ENCODE assay signal across 22 cellular contexts in the genomic region with DNA sequence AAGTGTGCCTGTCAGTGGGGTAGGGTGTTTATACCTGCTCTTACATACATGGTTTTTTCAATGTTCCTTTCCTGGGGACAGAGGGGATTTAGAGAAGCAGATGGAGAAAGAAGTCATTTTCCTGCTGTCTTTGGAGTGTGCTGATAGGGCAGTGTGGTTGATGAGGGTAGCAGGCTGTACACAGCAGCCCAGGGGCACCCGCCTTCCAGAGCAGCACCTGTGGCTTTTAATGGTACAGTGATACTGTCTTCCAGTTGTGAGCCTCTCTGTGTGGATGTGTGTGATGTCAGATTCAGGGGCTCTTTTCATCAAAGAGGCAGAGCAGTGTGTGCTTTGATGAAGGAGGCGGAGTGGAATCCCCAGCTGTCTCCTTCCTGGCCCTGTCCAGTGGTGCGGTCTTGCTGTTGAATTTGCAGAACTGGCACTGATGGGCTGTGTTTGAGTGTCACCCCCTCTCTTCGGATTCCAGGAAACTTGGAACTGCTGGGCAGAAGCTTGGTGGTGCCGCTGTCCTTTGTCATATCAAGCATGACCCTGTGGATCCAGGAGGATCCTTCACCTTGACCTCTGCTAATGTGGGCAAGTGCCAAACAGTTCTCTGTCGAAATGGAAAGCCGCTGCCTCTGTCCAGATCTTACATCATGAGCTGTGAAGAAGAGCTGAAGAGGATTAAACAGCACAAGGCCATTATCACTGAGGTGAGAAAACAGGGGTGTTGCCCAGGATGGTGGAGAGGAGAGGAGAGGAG.
DNase-seq lines count a peak whose midpoint lies in the region; ATAC-seq and TF ChIP-seq lines count a peak whose summit lies in the region.
"Had no signal": no experiment of that assay in that cellular context is flagged by ENCODE, and none has a peak within 500 bp of the region (broad histone marks: within the 10 kb centered on the region; RNA-seq: fewer than 3 reads in every experiment).

No MANE protein-coding gene starts in this region.

- no peaks in the 10 kb centered on the region for H3K79me1 ChIP-seq in H9 (ENCODE audit: insufficient read depth, low read depth, low read length, poor library complexity, severe bottlenecking)

- no peak for DNase-seq in H9
- DNase-seq in superior temporal gyrus (ENCODE audit: extremely low spot score), result peak; percentile 55
- DNase-seq in A172 (ENCODE audit: low spot score), result no peak
- DNase-seq in NOMO-1 (lab: John Stamatoyannopoulos, UW; ENCODE audit: unreplicated experiment in 2 of 2), result no peak
- DNase-seq in stimulated activated CD4-positive, alpha-beta T cell treated with anti-CD3 and anti-CD28 coated beads, Interleukin-4, amount 100 ng/mL, for 4 hours, result no peak
- DNase-seq: CD4-positive, CD25-positive, alpha-beta regulatory T cell; DMS79; NCI-H1105; NCI-H146; NCI-H2029; NCI-H2227 treated with DMSO at 0.1 percent for 48 hours; NCI-H510A treated with DMSO at 0.1 percent for 48 hours; NCI-H748 treated with DMSO at 0.1 percent for 48 hours; SJCRH30 had no signal

- no peak overlapping the region for H2AK5ac ChIP-seq in H9 (ENCODE audit: insufficient read length, low read length)

- H4K5ac ChIP-seq in H9 (ENCODE audit: insufficient read length, low read depth, low read length), result no peak overlapping the region

- no peak overlapping the region for H2BK120ac ChIP-seq in H9 (ENCODE audit: low read depth, low read length, poor library complexity, severe bottlenecking)

- ATAC-seq in HG03520 (IDR thresholded peaks at IDR 0.05; ENCODE audit: unreplicated experiment), result no peak
- ATAC-seq: GM12878, HepG2 had no signal

- no peaks in the 10 kb centered on the region for H3K4me1 ChIP-seq in H9 (ENCODE audit: insufficient read depth, low read length)

- peaks cover 35 to 74% (median 49%) of the 10 kb centered on the region in 3 experiments; a peak in 6 of 7 replicates for H3K36me3 Mint-ChIP-seq in H9 (ENCODE audit: insufficient read depth in 1 of 3, low read depth in 3 of 3)
- peaks cover 74% of the 10 kb centered on the region for H3K36me3 Mint-ChIP-seq in brain

- H3K4me1 Mint-ChIP-seq in H9 (peaks cover 19 to 34% of the 10 kb centered on the region in 2 experiments), brain (peaks cover 13% of the 10 kb centered on the region)
- H3K4me1 Mint-ChIP-seq: B cell had no signal

- H3K27ac ChIP-seq in H9 (ENCODE audit: insufficient read length, low read depth, low read length) (no peak overlapping the region), layer of hippocampus (ENCODE audit: low read depth, low read length) (peak overlapping the region; percentile 73)
- H3K27ac ChIP-seq: A549, KMS-11, SJCRH30 had no signal

- no peak overlapping the region for H2BK20ac ChIP-seq in H9 (ENCODE audit: low read depth, low read length, poor library complexity, severe bottlenecking)

- no peak overlapping the region for H3K4me2 ChIP-seq in H9 (ENCODE audit: insufficient read depth, insufficient read length, low read length)
- H3K4me2 ChIP-seq: KMS-11 had no signal

- H3K79me2 ChIP-seq in H9 (ENCODE audit: insufficient read depth, low read length), result no peaks in the 10 kb centered on the region

- no peaks in the 10 kb centered on the region for H4K20me1 ChIP-seq in H9 (ENCODE audit: control insufficient read depth, insufficient read depth, insufficient read length)

- H3K9ac ChIP-seq in H9 (ENCODE audit: extremely low read depth, insufficient read length, low read length), result no peak overlapping the region
- H3K9ac ChIP-seq: KMS-11 had no signal

- no peak overlapping the region for H3K4ac ChIP-seq in H9 (ENCODE audit: low read depth, low read length)

- no CpG with 5 or more reads among the region's 7 CpGs for WGBS in H9 (ENCODE audit: extremely low coverage, insufficient read length, low lambda C conversion rate)

- H3K14ac ChIP-seq in H9 (ENCODE audit: insufficient read depth, low read length), result no peak overlapping the region

- H3K4me3 Mint-ChIP-seq in H9 (no peak overlapping the region), brain (no peak overlapping the region)
- H3K4me3 Mint-ChIP-seq: B cell; CD4-positive, CD25-positive, alpha-beta regulatory T cell had no signal

- TF ChIP-seq CTCF in H9 (conservative IDR thresholded peaks at IDR 0.05) (no peak), brain (conservative IDR thresholded peaks at IDR 0.05) (no peak)

- no peaks in the 10 kb centered on the region for H3K27me3 Mint-ChIP-seq in H9 (ENCODE audit: low read depth)
- H3K27me3 Mint-ChIP-seq in brain, result peaks cover 2% of the 10 kb centered on the region
- H3K27me3 Mint-ChIP-seq: B cell; CD4-positive, CD25-positive, alpha-beta regulatory T cell had no signal

- no peaks in the 10 kb centered on the region; a peak in 1 of 5 replicates for H3K9me3 Mint-ChIP-seq in H9
- peaks cover 0 to 4% (median 0%) of the 10 kb centered on the region in 5 experiments for H3K9me3 Mint-ChIP-seq in brain

- no peak overlapping the region for H3T11ph ChIP-seq in H9 (ENCODE audit: low read length)

- H2AFZ ChIP-seq in H9 (ENCODE audit: low read length), result no peak overlapping the region

- H3K27ac Mint-ChIP-seq in H9 (peak overlapping the region in 2 of 3 experiments; percentile 20 to 37; a peak in 1 of 7 replicates), brain (peak overlapping the region in 3 of 5 experiments; percentile 4 to 59 (median 25))
- H3K27ac Mint-ChIP-seq: B cell had no signal

- no peak overlapping the region for H4K8ac ChIP-seq in H9 (replicated peaks; ENCODE audit: insufficient read length, low read depth, low read length)

- H3K9me3 ChIP-seq in H9 (ENCODE audit: control insufficient read depth, low read depth, low read length), result no peaks in the 10 kb centered on the region
- H3K9me3 ChIP-seq: A549, SJCRH30 had no signal

- H3K23ac ChIP-seq in H9 (ENCODE audit: insufficient read length, low read depth, low read length), result no peak overlapping the region

- H4K91ac ChIP-seq in H9 (ENCODE audit: insufficient read length, low read depth, low read length), result no peak overlapping the region

- H2BK12ac ChIP-seq in H9 (ENCODE audit: insufficient read length, low read depth, low read length), result no peak overlapping the region

- no peak overlapping the region for H2BK15ac ChIP-seq in H9 (ENCODE audit: low read depth, low read length)

- no peak overlapping the region for H3K18ac ChIP-seq in H9 (ENCODE audit: insufficient read length, low read depth, low read length)

- H2BK5ac ChIP-seq in H9 (ENCODE audit: insufficient read length, low read length), result no peak overlapping the region

- no peaks in the 10 kb centered on the region for H3K23me2 ChIP-seq in H9 (ENCODE audit: insufficient read length, low read depth, low read length, poor library complexity, severe bottlenecking)

- H3K27me3 ChIP-seq in H9 (ENCODE audit: insufficient read depth, low read length), result no peaks in the 10 kb centered on the region
- no peaks in the 10 kb centered on the region for H3K27me3 ChIP-seq in layer of hippocampus (ENCODE audit: control insufficient read depth, insufficient read depth, low read length)
- H3K27me3 ChIP-seq: SJCRH30 had no signal

- H3K56ac ChIP-seq in H9 (ENCODE audit: insufficient read length, low read depth, low read length), result no peak overlapping the region
